8 cellular contexts compared by ENCODE assay signal in the genomic region with DNA sequence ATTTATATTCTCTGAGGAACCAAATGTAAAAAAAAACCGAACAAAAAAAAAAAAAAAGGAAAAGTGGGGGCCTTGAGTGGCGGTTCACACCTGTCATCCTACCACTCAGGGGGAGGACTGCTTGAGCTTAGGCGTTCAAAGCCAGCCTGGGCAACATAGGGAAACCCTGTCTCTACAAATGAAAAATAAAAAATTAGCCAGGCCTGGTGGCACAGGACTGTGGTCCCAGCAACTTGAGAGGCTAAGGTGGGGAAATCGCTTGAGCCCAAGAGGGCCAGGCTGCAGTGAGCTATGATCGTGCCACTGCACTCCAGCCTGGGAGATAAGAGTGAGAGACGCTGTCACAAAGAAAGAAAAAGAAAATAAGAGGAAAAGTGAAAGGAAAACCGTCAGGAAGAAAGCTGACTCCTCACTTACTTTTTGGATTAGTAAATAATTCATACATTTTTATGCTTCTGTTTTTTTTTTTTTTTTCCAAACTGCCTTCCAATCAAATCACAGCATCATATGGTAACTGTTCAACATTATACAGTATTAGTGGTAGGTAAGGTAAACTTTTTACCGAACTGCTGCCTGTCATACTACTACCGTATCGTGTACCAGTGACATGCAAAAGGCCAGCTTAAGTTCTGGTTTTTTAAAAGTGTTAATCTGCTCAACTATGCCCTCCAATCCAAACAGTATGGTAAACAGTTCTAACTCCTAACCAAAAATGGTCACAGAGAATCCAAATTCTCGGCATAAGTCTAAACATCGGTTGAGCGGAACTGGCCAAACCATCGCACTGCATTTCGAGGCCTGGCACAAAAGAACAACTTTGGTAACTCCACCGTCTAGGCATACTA. TPM values are rescaled to one million over a fixed set of nuclear protein-coding genes. Genes with fewer than 3 reads are reported as not detected.
A peak's percentile ranks its signal among the peaks of the same experiment; 100 is the strongest.
DNase-seq lines count a peak whose midpoint lies in the region; ATAC-seq and TF ChIP-seq lines count a peak whose summit lies in the region.

No MANE protein-coding gene starts in this region.

- POLR2A ChIA-PET in T-cell (lab: Charles Lee), result interaction anchor here (0.6 to 2.6 kb wide), 9 partner anchors 11 to 1909 kb away, joined by 4 to 20 read pairs (median 8); no protein-coding TSS in a partner anchor

- TF ChIP-seq CTCF in natural killer cell (IDR thresholded peaks at IDR 0.05), result no peak

- intact Hi-C loops in natural killer cell (cut with micrococcal nuclease), result loop anchor here (2.0 to 5.0 kb wide), 3 partner anchors 42 to 418 kb away; partner anchors contain the start of genes PRKCI and SKIL

- H3K9me3 ChIP-seq in CD4-positive, CD25-positive, alpha-beta regulatory T cell (ENCODE audit: control insufficient read depth in 2 of 2, low read length in 2 of 2), result no peaks in the 10 kb centered on the region

- H3K36me3 ChIP-seq in CD4-positive, CD25-positive, alpha-beta regulatory T cell (ENCODE audit: control insufficient read depth, insufficient read depth, low read length), result peaks cover 25% of the 10 kb centered on the region

- peak in 2 of 3 donors; percentile 58 to 73 for DNase-seq in CD4-positive, CD25-positive, alpha-beta regulatory T cell
- DNase-seq in T-cell (peak in 5 of 34 experiments; percentile 3 to 14 (median 10)), erythroblast (lab: John Stamatoyannopoulos, UW) (peak; percentile 51 to 63), natural killer cell (no peak), H4 (ENCODE audit: low spot score) (no peak), NCI-H1092 (lab: John Stamatoyannopoulos, UW) (no peak)

- peaks cover 20 to 44% (median 32%) of the 10 kb centered on the region in 4 donors for H3K4me1 Mint-ChIP-seq in CD4-positive, CD25-positive, alpha-beta regulatory T cell
- H3K4me1 Mint-ChIP-seq in T-cell (peaks cover 36 to 51% (median 36%) of the 10 kb centered on the region in 3 donors), natural killer cell (peaks cover 32 to 39% of the 10 kb centered on the region in 2 donors)

- peaks cover 51% of the 10 kb centered on the region for H3K4me1 ChIP-seq in CD4-positive, CD25-positive, alpha-beta regulatory T cell (ENCODE audit: control insufficient read depth, insufficient read depth, low read length, poor library complexity, severe bottlenecking)

- ATAC-seq in CD4-positive, CD25-positive, alpha-beta regulatory T cell (ENCODE audit: low read depth in 2 of 2), result peak; percentile 23 to 43
- peak; percentile 22 for ATAC-seq in HG03280 (IDR thresholded peaks at IDR 0.05; ENCODE audit: unreplicated experiment)
- peak; percentile 4 to 44 (median 18) for ATAC-seq in T-cell (replicated peaks in 1 of 4)
- ATAC-seq in natural killer cell, result peak; percentile 6 to 45 (median 27)

- CTCF ChIA-PET in T-cell (lab: Charles Lee), result interaction anchor here (0.6 to 1.2 kb wide), 9 partner anchors 8 to 366 kb away, joined by 3 to 8 read pairs (median 3); no protein-coding TSS in a partner anchor

- peak overlapping the region; percentile 98 for H3K27ac ChIP-seq in CD4-positive, CD25-positive, alpha-beta regulatory T cell (ENCODE audit: insufficient read depth, low read length, poor library complexity, severe bottlenecking)

- peak; percentile 40 for TF ChIP-seq POLR2A in GM19099 (IDR thresholded peaks at IDR 0.05; ENCODE audit: extremely low read depth, insufficient read length, low read depth)
- no peak for TF ChIP-seq POLR2A in erythroblast (IDR thresholded peaks at IDR 0.05; ENCODE audit: low read length)

- peaks cover 0 to under 1% (median 0%) of the 10 kb centered on the region in 7 donors for H3K9me3 Mint-ChIP-seq in CD4-positive, CD25-positive, alpha-beta regulatory T cell
- H3K9me3 Mint-ChIP-seq in T-cell (no peaks in the 10 kb centered on the region), natural killer cell (no peaks in the 10 kb centered on the region)

- peaks cover 4% of the 10 kb centered on the region for H3K27me3 Mint-ChIP-seq in CD4-positive, CD25-positive, alpha-beta regulatory T cell
- H3K27me3 Mint-ChIP-seq in T-cell (no peaks in the 10 kb centered on the region), natural killer cell (ENCODE audit: low read depth in 2 of 2) (no peaks in the 10 kb centered on the region)

- H3K36me3 Mint-ChIP-seq in CD4-positive, CD25-positive, alpha-beta regulatory T cell, result peaks cover 26% of the 10 kb centered on the region
- H3K36me3 Mint-ChIP-seq in T-cell (peaks cover 22% of the 10 kb centered on the region), natural killer cell (no peaks in the 10 kb centered on the region)

- no peaks in the 10 kb centered on the region for H3K27me3 ChIP-seq in CD4-positive, CD25-positive, alpha-beta regulatory T cell (ENCODE audit: control insufficient read depth, insufficient read depth, low read length)

- peak overlapping the region; percentile 96 for H3K4me3 ChIP-seq in CD4-positive, CD25-positive, alpha-beta regulatory T cell (ENCODE audit: low read depth, low read length)

- peak overlapping the region; percentile 97 to 99 (median 98) for H3K4me3 Mint-ChIP-seq in CD4-positive, CD25-positive, alpha-beta regulatory T cell
- H3K4me3 Mint-ChIP-seq in T-cell (peak overlapping the region; percentile 94 to 99 (median 97)), natural killer cell (peak overlapping the region; percentile 97)

- peak overlapping the region; percentile 98 to 100 (median 99) for H3K27ac Mint-ChIP-seq in CD4-positive, CD25-positive, alpha-beta regulatory T cell
- H3K27ac Mint-ChIP-seq in T-cell (peak overlapping the region; percentile 93 to 98), natural killer cell (peak overlapping the region; percentile 96 to 99)

RNA-seq across cellular contexts. Expression of gene PHC3, which starts 1.2 kb away (rescaled TPM):
- 177 TPM for total RNA-seq in CD4-positive, CD25-positive, alpha-beta regulatory T cell
- 10 to 100 TPM; 38.5 to 50.1 (median 42.7) TPM for polyA plus RNA-seq in CD4-positive, CD25-positive, alpha-beta regulatory T cell
- total RNA-seq in T-cell (100 to 1,000 TPM; 132 to 173 (median 150) TPM), natural killer cell (100 to 1,000 TPM; 121 to 130 (median 125) TPM)
- 14.9 and 17.5 TPM in 2 replicates for total RNA-seq in H4 (2014; rRNA removed; shearing (Covaris generic))

RNA-seq across cellular contexts. Expression of gene PRKCI, which starts 41.9 kb away (rescaled TPM):
- 20.8 TPM for total RNA-seq in CD4-positive, CD25-positive, alpha-beta regulatory T cell
- 10 to 100 TPM; 14.1 to 18.6 (median 18.2) TPM for polyA plus RNA-seq in CD4-positive, CD25-positive, alpha-beta regulatory T cell
- total RNA-seq in T-cell (10 to 100 TPM; 17.1 to 26.3 (median 23.9) TPM), natural killer cell (10 to 100 TPM in 2 of 3 donors, 1 to 10 TPM in 1; 8.4 to 14.4 (median 11.1) TPM)
- 58.3 and 73.3 TPM in 2 replicates for total RNA-seq in H4 (2014; rRNA removed; shearing (Covaris generic))

Comparison
In these comparisons a context has a peak if more than half of its experiments do, and no peak if none do; other contexts are left out.
1. DNase-seq: peak in CD4-positive, CD25-positive, alpha-beta regulatory T cell (2 of 3) and erythroblast (2 of 2); none in natural killer cell (single experiment), H4 (single experiment) and NCI-H1092 (single experiment).
2. Peak in every context shown above with its lines, with median percentiles within 50 percentile points of each other: ATAC-seq, H3K27ac Mint-ChIP-seq and H3K4me3 Mint-ChIP-seq.